Comparison of ENCODE assay signal across 24 cellular contexts in genomic region chr10:13813540-13813939, GRCh38.
DNase-seq lines count a peak whose midpoint lies in the region; ATAC-seq, FAIRE-seq and TF ChIP-seq lines count a peak whose summit lies in the region.
"Had no signal": no experiment of that assay in that cellular context is flagged by ENCODE, and none has a peak within 500 bp of the region (broad histone marks: within the 10 kb centered on the region; RNA-seq: fewer than 3 reads in every experiment).

No MANE protein-coding gene starts in this region.

- H4K5ac ChIP-seq in H9 (ENCODE audit: insufficient read length, low read depth, low read length) = no peak overlapping the region

- no peak overlapping the region for H2BK12ac ChIP-seq in H9 (ENCODE audit: insufficient read length, low read depth, low read length)

- no peak overlapping the region for H3K4ac ChIP-seq in H9 (ENCODE audit: low read depth, low read length)

- no peak overlapping the region for H2BK5ac ChIP-seq in H9 (ENCODE audit: insufficient read length, low read length)

- no peak overlapping the region for H4K8ac ChIP-seq in H9 (replicated peaks; ENCODE audit: insufficient read length, low read depth, low read length)

- H3K27ac Mint-ChIP-seq in H9 = no peak overlapping the region
- H3K27ac Mint-ChIP-seq: CD4-positive, alpha-beta memory T cell had no signal

- no peak overlapping the region for H3K4me2 ChIP-seq in H9 (ENCODE audit: insufficient read depth, insufficient read length, low read length)
- peak overlapping the region; percentile 5; the same call in 1 of the 2 replicates for H3K4me2 ChIP-seq in K562 (ENCODE audit: insufficient read depth, low read length)
- H3K4me2 ChIP-seq: A549 had no signal

- H4K91ac ChIP-seq in H9 (ENCODE audit: insufficient read length, low read depth, low read length) = no peak overlapping the region

- in situ Hi-C loops in K562 (cut with MboI) = no loop called here

- H3K79me2 ChIP-seq in H9 (ENCODE audit: insufficient read depth, low read length) (peaks cover 3% of the 10 kb centered on the region; the same call in 1 of the 2 replicates), K562 (ENCODE audit: control insufficient read depth, insufficient read depth, low read length) (no peaks in the 10 kb centered on the region)

- H3K23ac ChIP-seq in H9 (ENCODE audit: insufficient read length, low read depth, low read length) = no peak overlapping the region

- no peaks in the 10 kb centered on the region for H3K79me1 ChIP-seq in H9 (ENCODE audit: insufficient read depth, low read depth, low read length, poor library complexity, severe bottlenecking)

- no peak overlapping the region for H3K14ac ChIP-seq in H9 (ENCODE audit: insufficient read depth, low read length)

- no peak overlapping the region for H3K4me3 Mint-ChIP-seq in H9
- H3K4me3 Mint-ChIP-seq: CD4-positive, alpha-beta memory T cell had no signal

- H3K27me3 ChIP-seq in H9 (ENCODE audit: insufficient read depth, low read length) (no peaks in the 10 kb centered on the region), K562 (ENCODE audit: control insufficient read depth in 2 of 2, insufficient read depth in 2 of 2, low read length in 2 of 2) (peaks cover 7 to 12% of the 10 kb centered on the region in 2 experiments), stomach (no peaks in the 10 kb centered on the region)

- no peak for TF ChIP-seq POLR2A in K562 (conservative IDR thresholded peaks at IDR 0.05)
- no peak for TF ChIP-seq POLR2A in stomach (IDR thresholded peaks at IDR 0.05)

- H2AFZ ChIP-seq in H9 (ENCODE audit: low read length) (no peak overlapping the region), K562 (ENCODE audit: low read depth, low read length) (peak overlapping the region; percentile 57; the same call in 1 of the 2 replicates)
- H2AFZ ChIP-seq: GM23248 had no signal

- H3T11ph ChIP-seq in H9 (ENCODE audit: low read length) = no peak overlapping the region

- H4K20me1 ChIP-seq in H9 (ENCODE audit: control insufficient read depth, insufficient read depth, insufficient read length) = no peaks in the 10 kb centered on the region
- H4K20me1 ChIP-seq in K562 (replicated peaks; ENCODE audit: control insufficient read depth, insufficient read depth, low read length) = no peaks in the 10 kb centered on the region

- no TSS peak for BruUV-seq in K562 (replicated peaks; lab: Mats Ljungman, UMichigan)

- POLR2A ChIA-PET in K562 (lab: Yijun Ruan, JAX) = no interaction called here

- TF ChIP-seq EP300 in K562 (IDR thresholded peaks at IDR 0.05; ENCODE audit: low read length) = no peak
- TF ChIP-seq EP300 in stomach (IDR thresholded peaks at IDR 0.05) = no peak

- intact Hi-C loops in K562 (cut with micrococcal nuclease) = no loop called here
- intact Hi-C loops in stomach (cut with DNase I; ENCODE audit: low total_unique reads) = no loop called here

- no peak for TF ChIP-seq RAD21 in K562 (CRISPR knock-in tag; conservative IDR thresholded peaks at IDR 0.05 in 1 of 2, IDR thresholded peaks at IDR 0.05 in 1 of 2)

- peaks cover 23 to 25% of the 10 kb centered on the region in 2 experiments for H3K9me3 Mint-ChIP-seq in H9

- no peak for ATAC-seq in K562
- ATAC-seq: A549, GM12878, HCT116 had no signal

- no peaks in the 10 kb centered on the region for H3K9me1 ChIP-seq in K562 (ENCODE audit: control insufficient read depth, insufficient read depth, low read length)

- H3K56ac ChIP-seq in H9 (ENCODE audit: insufficient read length, low read depth, low read length) = no peak overlapping the region

- H3K36me3 Mint-ChIP-seq in H9 (ENCODE audit: insufficient read depth in 1 of 3, low read depth in 3 of 3) = peaks cover 21 to 33% (median 22%) of the 10 kb centered on the region in 3 experiments

- H3K27ac ChIP-seq in H9 (ENCODE audit: insufficient read length, low read depth, low read length) = no peak overlapping the region
- H3K27ac ChIP-seq in K562 (ENCODE audit: extremely low read depth, low read depth, low read length) = no peak overlapping the region
- H3K27ac ChIP-seq in stomach = peak overlapping the region in 1 of 5 donors; percentile 36
- H3K27ac ChIP-seq: A549, GM23248 had no signal

- no peak overlapping the region for H2BK20ac ChIP-seq in H9 (ENCODE audit: low read depth, low read length, poor library complexity, severe bottlenecking)

- no peak overlapping the region for H2BK120ac ChIP-seq in H9 (ENCODE audit: low read depth, low read length, poor library complexity, severe bottlenecking)

- H3K4me3 ChIP-seq in K562 (no peak overlapping the region), stomach (no peak overlapping the region)
- H3K4me3 ChIP-seq: A549, GM12878, GM23248 had no signal

- TF ChIP-seq CTCF in H9 (conservative IDR thresholded peaks at IDR 0.05) (no peak), K562 (IDR thresholded peaks at IDR 0.05 in 2 of 3, conservative IDR thresholded peaks at IDR 0.05 in 1 of 3; ENCODE audit: insufficient read depth in 2 of 3, low read depth in 1 of 3, low read length in 3 of 3) (no peak), stomach (IDR thresholded peaks at IDR 0.05) (no peak)

- FAIRE-seq in K562 (lab: Jason Lieb, UNC) = no peak
- FAIRE-seq: A549, GM12878, GM19239, H1 had no signal

- peaks cover 21 to 29% of the 10 kb centered on the region in 2 experiments for H3K4me1 Mint-ChIP-seq in H9

- DNase-seq in H9 (no peak), NCI-H345 treated with DMSO at 0.1 percent for 48 hours (lab: John Stamatoyannopoulos, UW; ENCODE audit: unreplicated experiment) (peak; percentile 16), K562 (ENCODE audit: extremely low read depth in 1 of 4, low spot score in 3 of 4) (no peak), stomach (peak; percentile 59), DMS 273 (lab: John Stamatoyannopoulos, UW; ENCODE audit: unreplicated experiment) (no peak), DMS53 (lab: John Stamatoyannopoulos, UW) (no peak), AG08396 (ENCODE audit: low spot score) (no peak)
- DNase-seq: 8988T; ACHN; C1 segment of cervical spinal cord; Calu3; CD4-positive, alpha-beta memory T cell; COR-L47; DMS153; DMS79; EL; GDM1; GM23248; H7 had no signal

- H3K36me3 ChIP-seq in K562 (ENCODE audit: control insufficient read depth, insufficient read depth, low read length) (no peaks in the 10 kb centered on the region), stomach (no peaks in the 10 kb centered on the region)

- no peak overlapping the region for H3K18ac ChIP-seq in H9 (ENCODE audit: insufficient read length, low read depth, low read length)

- peak overlapping the region; percentile 8 for H2AK5ac ChIP-seq in H9 (ENCODE audit: insufficient read length, low read length)

- H3K9ac ChIP-seq in H9 (ENCODE audit: extremely low read depth, insufficient read length, low read length) (no peak overlapping the region), K562 (ENCODE audit: insufficient read depth in 1 of 2, low read depth in 2 of 2, low read length in 2 of 2) (no peak overlapping the region)
- H3K9ac ChIP-seq: GM23248 had no signal

- no peaks in the 10 kb centered on the region for H3K27me3 Mint-ChIP-seq in H9 (ENCODE audit: low read depth)
- H3K27me3 Mint-ChIP-seq: CD4-positive, alpha-beta memory T cell had no signal

- H2BK15ac ChIP-seq in H9 (ENCODE audit: low read depth, low read length) = no peak overlapping the region

- CTCF ChIA-PET in K562 (lab: Yijun Ruan, JAX; ENCODE audit: low intra/inter-chr PET ratio) = no interaction called here

- WGBS in H9 (ENCODE audit: extremely low coverage, insufficient read length, low lambda C conversion rate) = no CpG with 5 or more reads among the region's 4 CpGs
- WGBS in K562 (ENCODE audit: insufficient coverage, low coverage, missing lambda C conversion rate) = 20% methylated on average over 4 of the region's 4 CpGs
- 27 to 73% (median 41%) methylated on average over 4 of the region's 4 CpGs for WGBS in stomach, 5 donors

- H3K23me2 ChIP-seq in H9 (ENCODE audit: insufficient read length, low read depth, low read length, poor library complexity, severe bottlenecking) = no peaks in the 10 kb centered on the region

- H3K9me3 ChIP-seq in H9 (ENCODE audit: control insufficient read depth, low read depth, low read length) (peaks cover 10% of the 10 kb centered on the region), K562 (replicated peaks; ENCODE audit: control insufficient read depth, insufficient read depth, low read depth, low read length) (0 out of 2 replicates have a peak, but pooled peaks cover 2% of the 10 kb centered on the region), stomach (no peaks in the 10 kb centered on the region)
- H3K9me3 ChIP-seq: A549 had no signal

- H3K4me1 ChIP-seq in H9 (ENCODE audit: insufficient read depth, low read length) = peaks cover 12% of the 10 kb centered on the region
- H3K4me1 ChIP-seq in K562 (replicated peaks in 1 of 2; ENCODE audit: control insufficient read depth in 2 of 2, insufficient read depth in 2 of 2, low read length in 2 of 2) = no peaks in the 10 kb centered on the region
- peaks cover 4 to 48% (median 24%) of the 10 kb centered on the region in 4 donors for H3K4me1 ChIP-seq in stomach
- H3K4me1 ChIP-seq: A549 had no signal

TF ChIP-seq in K562, 482 proteins besides CTCF, POLR2A, EP300 and RAD21:
- no peak for TF ChIP-seq CREB5 (CRISPR knock-in tag; IDR thresholded peaks at IDR 0.05)
- TF ChIP-seq CHCHD3 (CRISPR knock-in tag; IDR thresholded peaks at IDR 0.05) = no peak
- no peak for TF ChIP-seq RHOXF2B (CRISPR knock-in tag; conservative IDR thresholded peaks at IDR 0.05)

Comparison
In these comparisons a context has a peak if more than half of its experiments do, and no peak if none do; other contexts are left out.
1. DNase-seq: peak in NCI-H345 treated with DMSO at 0.1 percent for 48 hours (single experiment) and stomach (single experiment); none in H9 (single experiment), K562 (0 of 4), DMS 273 (single experiment), DMS53 (single experiment) and AG08396 (single experiment).